In the genomic region with DNA sequence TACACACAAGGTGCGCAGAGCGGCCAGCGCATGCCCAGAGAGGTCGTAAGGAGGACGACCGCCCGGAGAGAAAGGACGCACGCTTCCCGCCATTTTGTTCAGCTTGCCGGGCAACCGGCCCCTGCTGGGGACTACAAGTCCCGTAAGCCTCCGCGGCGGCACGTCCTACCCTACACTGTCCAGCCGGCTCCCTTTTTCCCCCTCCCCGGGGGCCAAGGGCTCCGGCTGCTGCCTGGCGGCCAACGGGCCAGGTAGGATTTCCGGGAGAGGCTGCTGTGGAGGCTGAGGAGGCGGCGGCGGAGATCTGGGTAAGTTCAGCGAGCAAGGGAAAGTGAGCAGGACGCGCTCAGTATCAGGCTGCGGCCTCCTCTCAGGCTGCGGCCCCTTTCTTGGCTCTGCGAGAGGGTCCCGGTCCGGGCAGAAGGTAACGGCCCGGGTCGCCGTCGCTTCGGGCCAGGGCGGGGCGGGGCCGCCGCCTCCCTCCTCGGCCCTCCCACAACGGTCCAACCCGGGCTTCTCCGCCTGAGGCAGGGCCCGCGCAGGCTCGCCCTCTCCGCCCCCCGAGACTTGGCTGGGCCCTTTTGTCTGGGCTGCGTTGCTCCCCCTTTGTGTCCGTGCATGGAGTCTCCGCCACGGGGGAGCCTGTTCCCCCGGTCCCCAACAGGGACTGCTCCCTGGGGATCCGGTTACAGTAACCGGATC, we compare ENCODE assay signal across 1 cellular context.
TF ChIP-seq lines count a peak whose summit lies in the region.

PHACTR4 (plus strand) TSS at position 223 of the 702 bp plus-strand sequence. CDS start 37,708 bp downstream, outside the sequence.

TF ChIP-seq in HepG2, 621 proteins besides CTCF, POLR2A, EP300 and RAD21 (continued from another document and continues in another):
- peak; percentile 12; the same call in 1 of the 2 replicates for TF ChIP-seq MIER3 (CRISPR knock-in tag; IDR thresholded peaks at IDR 0.05; ENCODE audit: borderline replicate concordance)
- TF ChIP-seq, protein P1, sequence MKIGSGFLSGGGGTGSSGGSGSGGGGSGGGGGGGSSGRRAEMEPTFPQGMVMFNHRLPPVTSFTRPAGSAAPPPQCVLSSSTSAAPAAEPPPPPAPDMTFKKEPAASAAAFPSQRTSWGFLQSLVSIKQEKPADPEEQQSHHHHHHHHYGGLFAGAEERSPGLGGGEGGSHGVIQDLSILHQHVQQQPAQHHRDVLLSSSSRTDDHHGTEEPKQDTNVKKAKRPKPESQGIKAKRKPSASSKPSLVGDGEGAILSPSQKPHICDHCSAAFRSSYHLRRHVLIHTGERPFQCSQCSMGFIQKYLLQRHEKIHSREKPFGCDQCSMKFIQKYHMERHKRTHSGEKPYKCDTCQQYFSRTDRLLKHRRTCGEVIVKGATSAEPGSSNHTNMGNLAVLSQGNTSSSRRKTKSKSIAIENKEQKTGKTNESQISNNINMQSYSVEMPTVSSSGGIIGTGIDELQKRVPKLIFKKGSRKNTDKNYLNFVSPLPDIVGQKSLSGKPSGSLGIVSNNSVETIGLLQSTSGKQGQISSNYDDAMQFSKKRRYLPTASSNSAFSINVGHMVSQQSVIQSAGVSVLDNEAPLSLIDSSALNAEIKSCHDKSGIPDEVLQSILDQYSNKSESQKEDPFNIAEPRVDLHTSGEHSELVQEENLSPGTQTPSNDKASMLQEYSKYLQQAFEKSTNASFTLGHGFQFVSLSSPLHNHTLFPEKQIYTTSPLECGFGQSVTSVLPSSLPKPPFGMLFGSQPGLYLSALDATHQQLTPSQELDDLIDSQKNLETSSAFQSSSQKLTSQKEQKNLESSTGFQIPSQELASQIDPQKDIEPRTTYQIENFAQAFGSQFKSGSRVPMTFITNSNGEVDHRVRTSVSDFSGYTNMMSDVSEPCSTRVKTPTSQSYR (CRISPR knock-in tag; IDR thresholded peaks at IDR 0.05; ENCODE audit: borderline replicate concordance): peak; percentile 11; the same call in 1 of the 2 replicates
- no peak for TF ChIP-seq ZNF282 (IDR thresholded peaks at IDR 0.05; ENCODE audit: partially characterized antibody)
- TF ChIP-seq ZKSCAN1 (IDR thresholded peaks at IDR 0.05; ENCODE audit: low read length): no peak
- no peak; the same call in 1 of the 2 replicates for TF ChIP-seq ZNF558 (CRISPR knock-in tag; IDR thresholded peaks at IDR 0.05; ENCODE audit: borderline replicate concordance)
- TF ChIP-seq ZNF275 (CRISPR knock-in tag; IDR thresholded peaks at IDR 0.05; ENCODE audit: borderline replicate concordance): peak; percentile 42; the same call in 1 of the 2 replicates
- TF ChIP-seq SRF (IDR thresholded peaks at IDR 0.05; ENCODE audit: low read depth, low read length): no peak
- 0 out of 2 replicates have a peak, but pooled peaks have one; percentile 9 for TF ChIP-seq NFYC (CRISPR knock-in tag; IDR thresholded peaks at IDR 0.05)
- TF ChIP-seq SOX13 (IDR thresholded peaks at IDR 0.05): 0 out of 2 replicates have a peak, but pooled peaks have one; percentile 16
- no peak; a peak in 2 of 4 replicates for TF ChIP-seq SOX13 (CRISPR knock-in tag; conservative IDR thresholded peaks at IDR 0.05 in 1 of 2, IDR thresholded peaks at IDR 0.05 in 1 of 2)
- TF ChIP-seq GATAD1 (CRISPR knock-in tag; IDR thresholded peaks at IDR 0.05): peak; percentile 67
- no peak for TF ChIP-seq ZMAT5 (CRISPR knock-in tag; IDR thresholded peaks at IDR 0.05; ENCODE audit: borderline replicate concordance, low read depth)
- TF ChIP-seq XBP1 (CRISPR knock-in tag; IDR thresholded peaks at IDR 0.05): no peak
- TF ChIP-seq, protein P2, sequence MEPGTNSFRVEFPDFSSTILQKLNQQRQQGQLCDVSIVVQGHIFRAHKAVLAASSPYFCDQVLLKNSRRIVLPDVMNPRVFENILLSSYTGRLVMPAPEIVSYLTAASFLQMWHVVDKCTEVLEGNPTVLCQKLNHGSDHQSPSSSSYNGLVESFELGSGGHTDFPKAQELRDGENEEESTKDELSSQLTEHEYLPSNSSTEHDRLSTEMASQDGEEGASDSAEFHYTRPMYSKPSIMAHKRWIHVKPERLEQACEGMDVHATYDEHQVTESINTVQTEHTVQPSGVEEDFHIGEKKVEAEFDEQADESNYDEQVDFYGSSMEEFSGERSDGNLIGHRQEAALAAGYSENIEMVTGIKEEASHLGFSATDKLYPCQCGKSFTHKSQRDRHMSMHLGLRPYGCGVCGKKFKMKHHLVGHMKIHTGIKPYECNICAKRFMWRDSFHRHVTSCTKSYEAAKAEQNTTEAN (CRISPR knock-in tag; conservative IDR thresholded peaks at IDR 0.05): no peak
- no peak for TF ChIP-seq ZNF432 (CRISPR knock-in tag; IDR thresholded peaks at IDR 0.05; ENCODE audit: borderline replicate concordance)
- no peak; the same call in 1 of the 2 replicates for TF ChIP-seq ONECUT2 (CRISPR knock-in tag; IDR thresholded peaks at IDR 0.05)
- TF ChIP-seq FOXP1 (IDR thresholded peaks at IDR 0.05): no peak
- 0 out of 2 replicates have a peak, but pooled peaks have one; percentile 4 for TF ChIP-seq FOXP1 (CRISPR knock-in tag; IDR thresholded peaks at IDR 0.05)
- no peak for TF ChIP-seq RFX1 (IDR thresholded peaks at IDR 0.05)
- TF ChIP-seq MXD4 (CRISPR knock-in tag; IDR thresholded peaks at IDR 0.05): 0 out of 2 replicates have a peak, but pooled peaks have one; percentile 45
- peak; percentile 25; the same call in 1 of the 2 replicates for TF ChIP-seq ZNF557 (CRISPR knock-in tag; IDR thresholded peaks at IDR 0.05)
- TF ChIP-seq MEF2D (CRISPR knock-in tag; IDR thresholded peaks at IDR 0.05): peak; percentile 37; the same call in 1 of the 2 replicates
- TF ChIP-seq SMC3 (IDR thresholded peaks at IDR 0.05; ENCODE audit: low read length): no peak
- TF ChIP-seq ZBTB3 (CRISPR knock-in tag; IDR thresholded peaks at IDR 0.05; ENCODE audit: borderline replicate concordance, low read depth): no peak
- TF ChIP-seq ZNF841 (CRISPR knock-in tag; IDR thresholded peaks at IDR 0.05; ENCODE audit: borderline replicate concordance): peak; percentile 62; the same call in 1 of the 2 replicates
- no peak for TF ChIP-seq PRDM4 (CRISPR knock-in tag; IDR thresholded peaks at IDR 0.05; ENCODE audit: borderline replicate concordance)
- peak; percentile 78 for TF ChIP-seq KLF6 (CRISPR knock-in tag; IDR thresholded peaks at IDR 0.05)
- no peak for TF ChIP-seq CREB3 (CRISPR knock-in tag; IDR thresholded peaks at IDR 0.05)
- no peak for TF ChIP-seq RAD51 (IDR thresholded peaks at IDR 0.05; ENCODE audit: borderline replicate concordance)
- no peak for TF ChIP-seq ZNF737 (CRISPR knock-in tag; IDR thresholded peaks at IDR 0.05; ENCODE audit: borderline replicate concordance)
- TF ChIP-seq ZSCAN30 (CRISPR knock-in tag; IDR thresholded peaks at IDR 0.05): peak; percentile 74; the same call in 1 of the 2 replicates
- peak; percentile 77; the same call in 1 of the 2 replicates for TF ChIP-seq EED (CRISPR knock-in tag; IDR thresholded peaks at IDR 0.05)
- no peak for TF ChIP-seq ZNF546 (CRISPR knock-in tag; conservative IDR thresholded peaks at IDR 0.05)
- TF ChIP-seq ZNF550 (CRISPR knock-in tag; IDR thresholded peaks at IDR 0.05; ENCODE audit: borderline replicate concordance): no peak
- TF ChIP-seq, protein P3, sequence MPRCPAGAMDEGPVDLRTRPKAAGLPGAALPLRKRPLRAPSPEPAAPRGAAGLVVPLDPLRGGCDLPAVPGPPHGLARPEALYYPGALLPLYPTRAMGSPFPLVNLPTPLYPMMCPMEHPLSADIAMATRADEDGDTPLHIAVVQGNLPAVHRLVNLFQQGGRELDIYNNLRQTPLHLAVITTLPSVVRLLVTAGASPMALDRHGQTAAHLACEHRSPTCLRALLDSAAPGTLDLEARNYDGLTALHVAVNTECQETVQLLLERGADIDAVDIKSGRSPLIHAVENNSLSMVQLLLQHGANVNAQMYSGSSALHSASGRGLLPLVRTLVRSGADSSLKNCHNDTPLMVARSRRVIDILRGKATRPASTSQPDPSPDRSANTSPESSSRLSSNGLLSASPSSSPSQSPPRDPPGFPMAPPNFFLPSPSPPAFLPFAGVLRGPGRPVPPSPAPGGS (CRISPR knock-in tag; IDR thresholded peaks at IDR 0.05): no peak; the same call in 1 of the 2 replicates
- TF ChIP-seq ZNF326 (CRISPR knock-in tag; IDR thresholded peaks at IDR 0.05; ENCODE audit: borderline replicate concordance): no peak
- no peak for TF ChIP-seq TEF (CRISPR knock-in tag; IDR thresholded peaks at IDR 0.05)
- TF ChIP-seq ZNF230 (CRISPR knock-in tag; IDR thresholded peaks at IDR 0.05): no peak
- no peak for TF ChIP-seq GPBP1L1 (CRISPR knock-in tag; IDR thresholded peaks at IDR 0.05)
- TF ChIP-seq E2F2 (CRISPR knock-in tag; IDR thresholded peaks at IDR 0.05; ENCODE audit: borderline replicate concordance): 0 out of 2 replicates have a peak, but pooled peaks have one; percentile 38
- no peak for TF ChIP-seq ZNF776 (CRISPR knock-in tag; IDR thresholded peaks at IDR 0.05)
- no peak for TF ChIP-seq MTA3 (CRISPR knock-in tag; IDR thresholded peaks at IDR 0.05)
- TF ChIP-seq YEATS2 (CRISPR knock-in tag; IDR thresholded peaks at IDR 0.05; ENCODE audit: borderline replicate concordance): peak; percentile 19
